ENCODE assay signal across 8 cellular contexts in genomic region chr14:50943261-50943942, GRCh38. TPM values are rescaled to one million over a fixed set of nuclear protein-coding genes. Genes with fewer than 3 reads are reported as not detected.
A peak's percentile ranks its signal among the peaks of the same experiment; 100 is the strongest.
DNase-seq lines count a peak whose midpoint lies in the region; ATAC-seq, FAIRE-seq and TF ChIP-seq lines count a peak whose summit lies in the region.

No MANE protein-coding gene starts in this region.

- intact Hi-C loops in right lobe of liver (cut with DNase I): no loop called here

- FAIRE-seq in bronchial epithelial cell (lab: Jason Lieb, UNC): no peak

- H3K4me3 ChIP-seq in bronchial epithelial cell (ENCODE audit: low read depth, low read length) (peak overlapping the region; percentile 98), right lobe of liver (peak overlapping the region; percentile 69 to 86 (median 73)), suprapubic skin (peak overlapping the region; percentile 66)

- CTCF ChIA-PET in GM10248 (lab: Yijun Ruan, JAX): no interaction called here

- TF ChIP-seq POLR2A in right lobe of liver (IDR thresholded peaks at IDR 0.05) (no peak), suprapubic skin (IDR thresholded peaks at IDR 0.05) (no peak)

- WGBS in right lobe of liver (ENCODE audit: insufficient coverage, low coverage, low lambda C conversion rate, missing lambda C conversion rate): 5% methylated on average over 16 of the region's 26 CpGs
- WGBS in suprapubic skin: 16% methylated on average over 24 of the region's 26 CpGs

- H3K9me3 ChIP-seq in right lobe of liver (no peaks in the 10 kb centered on the region), suprapubic skin (no peaks in the 10 kb centered on the region)

- POLR2A ChIA-PET in GM10248 (lab: Yijun Ruan, JAX): no interaction called here

- no peaks in the 10 kb centered on the region for H3K27me3 ChIP-seq in bronchial epithelial cell (ENCODE audit: control insufficient read depth, insufficient read depth, low read length)
- H3K27me3 ChIP-seq in right lobe of liver: no peaks in the 10 kb centered on the region
- no peaks in the 10 kb centered on the region for H3K27me3 ChIP-seq in suprapubic skin

- H3K4me1 ChIP-seq in right lobe of liver (peaks cover 0 to 36% (median 0%) of the 10 kb centered on the region in 4 donors), suprapubic skin (peaks cover 22% of the 10 kb centered on the region)

- peak; percentile 63 to 78 (median 70) for ATAC-seq in right lobe of liver
- no peak for ATAC-seq in HG02798 (IDR thresholded peaks at IDR 0.05; ENCODE audit: poor library complexity, unreplicated experiment)

- DNase-seq in DMS114 treated with DMSO at 0.1 percent for 48 hours (lab: John Stamatoyannopoulos, UW; ENCODE audit: unreplicated experiment) (peak; percentile 29), MV-4-11 (lab: John Stamatoyannopoulos, UW) (peak; percentile 17), bronchial epithelial cell (ENCODE audit: low read depth) (peak; percentile 37), right lobe of liver (peak; percentile 78 to 89 (median 86)), suprapubic skin (ENCODE audit: low spot score in 2 of 2) (peak; percentile 81 to 82), GM10248 (ENCODE audit: extremely low spot score) (no peak), NCI-H524 (lab: John Stamatoyannopoulos, UW) (no peak)

- H3K36me3 ChIP-seq in bronchial epithelial cell (ENCODE audit: control insufficient read depth, insufficient read depth, low read length): peaks cover 4% of the 10 kb centered on the region
- no peaks in the 10 kb centered on the region for H3K36me3 ChIP-seq in right lobe of liver
- H3K36me3 ChIP-seq in suprapubic skin: no peaks in the 10 kb centered on the region

- TF ChIP-seq CTCF in bronchial epithelial cell (IDR thresholded peaks at IDR 0.05; ENCODE audit: insufficient read depth, low read length, severe bottlenecking): no peak
- no peak for TF ChIP-seq CTCF in right lobe of liver (IDR thresholded peaks at IDR 0.05)
- no peak for TF ChIP-seq CTCF in suprapubic skin (IDR thresholded peaks at IDR 0.05)
- no peak for TF ChIP-seq CTCF in GM10248 (IDR thresholded peaks at IDR 0.05; ENCODE audit: control extremely low read depth, extremely low read depth, low read depth, missing control alignments)

- no peak for TF ChIP-seq EP300 in suprapubic skin (IDR thresholded peaks at IDR 0.05)

- peak overlapping the region; percentile 86 to 94 (median 87) for H3K27ac ChIP-seq in right lobe of liver
- peak overlapping the region; percentile 77 for H3K27ac ChIP-seq in suprapubic skin

RNA-seq across cellular contexts. Expression of gene PYGL, which starts 0.9 kb away (rescaled TPM):
- total RNA-seq in bronchial epithelial cell (71.1 and 94.2 TPM in 2 replicates), right lobe of liver (100 to 1,000 TPM in 3 of 6 experiments, 10 to 100 TPM in 3; 80.1 to 130 (median 107) TPM), suprapubic skin (10 to 100 TPM; 43.3 to 73.4 (median 48.4) TPM)

Comparison
In these comparisons a context has a peak if more than half of its experiments do, and no peak if none do; other contexts are left out.
1. DNase-seq: peak in DMS114 treated with DMSO at 0.1 percent for 48 hours (single experiment), MV-4-11 (single experiment), bronchial epithelial cell (single experiment), right lobe of liver (3 of 3) and suprapubic skin (2 of 2); none in GM10248 (single experiment) and NCI-H524 (0 of 2).
2. Peak in every context shown above with its lines, with median percentiles within 50 percentile points of each other: H3K4me3 ChIP-seq.